ENCODE assay signal across 1 cellular context in genomic region chr10:34885901-34886300, GRCh38.
TF ChIP-seq lines count a peak whose summit lies in the region.

No MANE protein-coding gene starts in this region.

TF ChIP-seq in IMR-90, 13 proteins besides CTCF, POLR2A, EP300 and RAD21 (continued from another document):
- TF ChIP-seq RFX5 (IDR thresholded peaks at IDR 0.05; ENCODE audit: low read depth, low read length) (no peak), MAZ (IDR thresholded peaks at IDR 0.05; ENCODE audit: borderline replicate concordance, low read depth, low read length) (no peak), NFE2L2 (IDR thresholded peaks at IDR 0.05; ENCODE audit: low read depth, low read length) (no peak), SMC3 (IDR thresholded peaks at IDR 0.05; ENCODE audit: low read depth, low read length) (no peak), CEBPB (IDR thresholded peaks at IDR 0.05; ENCODE audit: low read depth, low read length) (no peak)
TF ChIP-seq in IMR-90: peak in this region for 0.
